In genomic region chr2:186690796-186691195, GRCh38 we compare ENCODE assay signal across 15 cellular contexts.
"Had no signal": no experiment of that assay in that cellular context is flagged by ENCODE, and none has a peak within 500 bp of the region (broad histone marks: within the 10 kb centered on the region; RNA-seq: fewer than 3 reads in every experiment).

No MANE protein-coding gene starts in this region.

- H3K27ac ChIP-seq: left lung, tibial nerve, WERI-Rb-1 had no signal

- DNase-seq: activated CD4-positive, alpha-beta T cell treated with anti-CD3 and anti-CD28 coated beads, Interleukin-2, amount 50 U/mL, for 4 hours; activated gamma-delta T cell; activated T-cell treated with anti-CD3 and anti-CD28 coated beads, Interleukin-2, amount 50 U/mL, for 72 hours; foreskin melanocyte; kidney; left lung; nephron progenitor cell; occipital lobe; T-helper 2 cell; WERI-Rb-1 had no signal

- H3K36me3 ChIP-seq: left lung, tibial nerve, WERI-Rb-1 had no signal

- H3K27me3 ChIP-seq: tibial nerve had no signal

- H3K4me3 Mint-ChIP-seq: activated naive CD4-positive, alpha-beta T cell treated with anti-CD3 and anti-CD28 coated beads, Interleukin-2, amount 50 U/mL, for 24 hours; activated T-cell treated with anti-CD3 and anti-CD28 coated beads, Interleukin-2, amount 50 U/mL, for 72 hours; mesothelial cell of epicardium; nephron progenitor cell; stimulated activated naive CD8-positive, alpha-beta T cell treated with anti-CD3 and anti-CD28 coated beads, Interleukin-15, Interleukin-2, amounts not matched to agents 100 ng/mL and 50 ng/mL, for 24 hours had no signal

- H3K4me3 ChIP-seq: left lung, tibial nerve had no signal

- H3K27ac Mint-ChIP-seq: activated naive CD4-positive, alpha-beta T cell treated with anti-CD3 and anti-CD28 coated beads, Interleukin-2, amount 50 U/mL, for 24 hours; activated T-cell treated with anti-CD3 and anti-CD28 coated beads, Interleukin-2, amount 50 U/mL, for 72 hours; mesothelial cell of epicardium; nephron progenitor cell; progenitor cell of endocrine pancreas; stimulated activated naive CD8-positive, alpha-beta T cell treated with anti-CD3 and anti-CD28 coated beads, Interleukin-15, Interleukin-2, amounts not matched to agents 100 ng/mL and 50 ng/mL, for 24 hours had no signal
